In the genomic region with DNA sequence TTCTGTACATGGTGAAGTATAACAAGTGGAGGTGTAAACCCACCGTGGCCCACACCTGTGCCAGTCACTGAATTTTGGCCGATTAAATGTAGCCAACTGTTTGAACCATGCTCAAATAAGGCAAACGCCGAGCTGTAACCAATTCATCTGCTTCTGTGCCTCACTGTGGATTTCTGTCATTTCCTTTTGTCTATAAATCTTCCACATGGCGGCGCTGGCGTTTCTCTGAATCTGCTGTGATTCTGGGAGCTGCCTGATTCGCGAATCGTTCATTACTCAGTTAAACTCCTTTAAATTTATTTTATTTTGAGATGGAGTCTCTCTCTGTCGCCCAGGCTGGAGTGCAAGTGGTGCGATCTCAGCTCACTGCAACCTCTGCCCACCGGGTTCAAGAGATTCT, we compare ENCODE assay signal across 12 cellular contexts. TPM values are rescaled to one million over a fixed set of nuclear protein-coding genes. Genes with fewer than 3 reads are reported as not detected.
DNase-seq lines count a peak whose midpoint lies in the region; ATAC-seq, FAIRE-seq and TF ChIP-seq lines count a peak whose summit lies in the region.
"Had no signal": no experiment of that assay in that cellular context is flagged by ENCODE, and none has a peak within 500 bp of the region (broad histone marks: within the 10 kb centered on the region; RNA-seq: fewer than 3 reads in every experiment).

No MANE protein-coding gene starts in this region.

- no peak overlapping the region for H2BK15ac ChIP-seq in H1 (ENCODE audit: low read length)

- no peak overlapping the region for H4K91ac ChIP-seq in H1 (replicated peaks; ENCODE audit: insufficient read length, low read length)

- no peak overlapping the region for H2BK12ac ChIP-seq in H1 (ENCODE audit: low read depth, low read length)

- CTCF ChIA-PET in OCI-LY7 (lab: Charles Lee; ENCODE audit: unreplicated experiment) (no interaction called here), H1 (lab: Charles Lee; ENCODE audit: partially characterized antibody) (interaction anchor here (0.6 to 3.3 kb wide), 14 partner anchors 10 to 997 kb away, joined by 3 to 9 read pairs (median 4); no protein-coding TSS in a partner anchor)
- CTCF ChIA-PET in CD4-positive, alpha-beta memory T cell (lab: Charles Lee; ENCODE audit: partially characterized antibody), result no interaction called here

- TF ChIP-seq POLR2A in H1 (IDR thresholded peaks at IDR 0.05; ENCODE audit: control extremely low read depth in 1 of 2, low read depth in 2 of 2, low read length in 2 of 2), result no peak

- H2AFZ ChIP-seq in OCI-LY7 (ENCODE audit: low read length) (no peak overlapping the region), H1 (ENCODE audit: low read length) (no peak overlapping the region; the same call in 1 of the 2 replicates)

- H3K27ac Mint-ChIP-seq in CD4-positive, alpha-beta memory T cell, result no peak overlapping the region
- H3K27ac Mint-ChIP-seq: stimulated activated memory B cell treated with anti-CD40 and anti-IgM and Interleukin-4, amounts not matched to agents 10 μg/mL and 1 μg/mL and 100 μg/mL, for 72 hours had no signal

- no peaks in the 10 kb centered on the region for H3K9me3 ChIP-seq in OCI-LY7 (ENCODE audit: low read length)
- H3K9me3 ChIP-seq in H1 (ENCODE audit: insufficient read depth in 2 of 2, low read depth in 1 of 2, low read length in 1 of 2), result no peaks in the 10 kb centered on the region
- H3K9me3 ChIP-seq in CD4-positive, alpha-beta memory T cell (ENCODE audit: control insufficient read depth in 1 of 2, low read length in 2 of 2), result no peaks in the 10 kb centered on the region

- H3K4me3 ChIP-seq in OCI-LY7 (ENCODE audit: low read depth, low read length, poor library complexity, severe bottlenecking) (no peak overlapping the region), H1 (ENCODE audit: extremely low read depth in 1 of 4, insufficient read depth in 2 of 4, low read depth in 3 of 4, low read length in 4 of 4) (no peak overlapping the region)
- H3K4me3 ChIP-seq in CD4-positive, alpha-beta memory T cell (ENCODE audit: low read length in 2 of 2), result no peak overlapping the region
- H3K4me3 ChIP-seq: SK-N-MC had no signal

- POLR2A ChIA-PET in OCI-LY7 (lab: Charles Lee) (interaction anchor here (0.6 kb wide), 1 partner anchor 41 kb away, joined by 3 read pairs; no protein-coding TSS in a partner anchor), H1 (lab: Charles Lee; ENCODE audit: partially characterized antibody) (interaction anchor here (1.0 kb wide), 1 partner anchor 76 kb away, joined by 3 read pairs; no protein-coding TSS in a partner anchor)
- POLR2A ChIA-PET in CD4-positive, alpha-beta memory T cell (lab: Charles Lee; ENCODE audit: partially characterized antibody), result no interaction called here

- intact Hi-C loops in OCI-LY7 (cut with micrococcal nuclease; ENCODE audit: unreplicated experiment), result no loop called here
- intact Hi-C loops in CD4-positive, alpha-beta memory T cell (cut with micrococcal nuclease), result no loop called here

- H2BK5ac ChIP-seq in H1 (ENCODE audit: low read depth, low read length), result no peak overlapping the region

- H3K9ac ChIP-seq in H1 (replicated peaks in 1 of 4; ENCODE audit: extremely low read depth in 1 of 4, low read depth in 3 of 4, low read length in 3 of 4), result no peak overlapping the region

- H3K9me3 Mint-ChIP-seq in CD4-positive, alpha-beta memory T cell, result no peaks in the 10 kb centered on the region
- H3K9me3 Mint-ChIP-seq: central memory CD8-positive, alpha-beta T cell; stimulated activated memory B cell treated with anti-CD40 and anti-IgM and Interleukin-4, amounts not matched to agents 10 μg/mL and 1 μg/mL and 100 μg/mL, for 72 hours had no signal

- no peaks in the 10 kb centered on the region for H3K23me2 ChIP-seq in H1 (ENCODE audit: low read depth, low read length)

- H3K4ac ChIP-seq in H1 (replicated peaks; ENCODE audit: insufficient read length, low read depth, low read length), result no peak overlapping the region

- H3K4me1 Mint-ChIP-seq in CD4-positive, alpha-beta memory T cell, result no peaks in the 10 kb centered on the region
- H3K4me1 Mint-ChIP-seq: central memory CD8-positive, alpha-beta T cell; stimulated activated memory B cell treated with anti-CD40 and anti-IgM and Interleukin-4, amounts not matched to agents 10 μg/mL and 1 μg/mL and 100 μg/mL, for 72 hours had no signal

- no peaks in the 10 kb centered on the region for H3K36me3 Mint-ChIP-seq in CD4-positive, alpha-beta memory T cell
- H3K36me3 Mint-ChIP-seq: stimulated activated memory B cell treated with anti-CD40 and anti-IgM and Interleukin-4, amounts not matched to agents 10 μg/mL and 1 μg/mL and 100 μg/mL, for 72 hours had no signal

- H2AK5ac ChIP-seq in H1 (ENCODE audit: low read depth, low read length), result no peak overlapping the region

- H3K9me2 ChIP-seq in OCI-LY7 (ENCODE audit: insufficient read depth, low read length), result no peaks in the 10 kb centered on the region

- H4K20me1 ChIP-seq in OCI-LY7 (ENCODE audit: insufficient read depth, low read length) (no peaks in the 10 kb centered on the region), H1 (replicated peaks in 1 of 2; ENCODE audit: control insufficient read depth in 1 of 2, insufficient read depth in 2 of 2, low read length in 2 of 2) (no peaks in the 10 kb centered on the region)

- FAIRE-seq in H1 (lab: Jason Lieb, UNC), result peak; percentile 84

- no peak overlapping the region for H3K4me3 Mint-ChIP-seq in CD4-positive, alpha-beta memory T cell
- H3K4me3 Mint-ChIP-seq: central memory CD8-positive, alpha-beta T cell; stimulated activated memory B cell treated with anti-CD40 and anti-IgM and Interleukin-4, amounts not matched to agents 10 μg/mL and 1 μg/mL and 100 μg/mL, for 72 hours had no signal

- TF ChIP-seq EP300 in H1 (IDR thresholded peaks at IDR 0.05; ENCODE audit: borderline replicate concordance in 1 of 2, low read depth in 2 of 2, low read length in 2 of 2), result no peak

- no peak overlapping the region for H3K14ac ChIP-seq in H1 (ENCODE audit: insufficient read length)

- no TSS peak for BruUV-seq in OCI-LY7 (replicated peaks; lab: Mats Ljungman, UMichigan)

- no peak overlapping the region for H2BK20ac ChIP-seq in H1 (ENCODE audit: low read length)

- no peak overlapping the region for H2BK120ac ChIP-seq in H1 (replicated peaks; ENCODE audit: low read depth, low read length)

- H3K27ac ChIP-seq in OCI-LY7 (ENCODE audit: low read depth, low read length, poor library complexity, severe bottlenecking) (no peak overlapping the region), H1 (ENCODE audit: low read depth, low read length) (no peak overlapping the region)
- no peak overlapping the region for H3K27ac ChIP-seq in CD4-positive, alpha-beta memory T cell (ENCODE audit: low read depth, low read length)
- H3K27ac ChIP-seq: SK-N-MC had no signal

- H3K23ac ChIP-seq in H1 (ENCODE audit: insufficient read length), result no peak overlapping the region

- H4K8ac ChIP-seq in H1 (ENCODE audit: extremely low read depth, insufficient read depth, low read length), result no peak overlapping the region

- H4K5ac ChIP-seq in H1 (ENCODE audit: insufficient read length, low read depth, low read length), result no peak overlapping the region

- DNase-seq in activated T-cell treated with anti-CD3 and anti-CD28 coated beads for 48 hours (ENCODE audit: low read depth), result peak; percentile 17
- no peak for DNase-seq in activated T-cell treated with anti-CD3 and anti-CD28 coated beads, Interleukin-2, amount 50 U/mL, for 1 hour
- peak; percentile 16 for DNase-seq in OCI-LY7 (ENCODE audit: low spot score)
- peak; percentile 2 to 57 for DNase-seq in H1 (ENCODE audit: low read depth in 1 of 2, low spot score in 2 of 2)
- DNase-seq in stimulated activated CD4-positive, alpha-beta T cell treated with anti-CD3 and anti-CD28 coated beads, Interleukin-4, amount 100 ng/mL, for 24 hours, result peak; percentile 7
- no peak for DNase-seq in NCI-H1417 treated with DMSO at 0.1 percent for 48 hours (lab: John Stamatoyannopoulos, UW)
- no peak for DNase-seq in CD4-positive, alpha-beta memory T cell
- DNase-seq: Calu3 had no signal

- no peaks in the 10 kb centered on the region for H3K4me1 ChIP-seq in OCI-LY7 (ENCODE audit: insufficient read depth, low read length, poor library complexity, severe bottlenecking)
- H3K4me1 ChIP-seq in H1 (replicated peaks in 1 of 4; ENCODE audit: control insufficient read depth in 3 of 4, insufficient read depth in 4 of 4, low read length in 3 of 4), result no peaks in the 10 kb centered on the region; a peak in 1 of 7 replicates
- no peaks in the 10 kb centered on the region for H3K4me1 ChIP-seq in CD4-positive, alpha-beta memory T cell (ENCODE audit: insufficient read depth, low read length)

- no peaks in the 10 kb centered on the region for H3K27me3 ChIP-seq in H1 (replicated peaks in 1 of 4; ENCODE audit: control insufficient read depth in 3 of 4, extremely low read depth in 1 of 4, insufficient read depth in 3 of 4, low read length in 3 of 4)
- no peaks in the 10 kb centered on the region for H3K27me3 ChIP-seq in CD4-positive, alpha-beta memory T cell (ENCODE audit: insufficient read depth, low read length)

- TF ChIP-seq CTCF in OCI-LY7 (conservative IDR thresholded peaks at IDR 0.05; ENCODE audit: low read length), result peak; percentile 53
- peak; percentile 9 to 47 (median 41) for TF ChIP-seq CTCF in H1 (IDR thresholded peaks at IDR 0.05; ENCODE audit: control extremely low read depth in 1 of 3, insufficient read depth in 1 of 3, low read depth in 1 of 3, low read length in 3 of 3)

- WGBS in H1 (ENCODE audit: extremely low coverage in 1 of 2, insufficient coverage in 1 of 2, insufficient read length in 1 of 2, insufficient replicate concordance in 2 of 2, low coverage in 1 of 2, low lambda C conversion rate in 2 of 2, missing lambda C conversion rate in 1 of 2), 2 experiments, result 35% methylated on average over 8 of the region's 13 CpGs; no CpG with 5 or more reads in 1 of the 2 experiments

- H3K79me1 ChIP-seq in H1 (ENCODE audit: low read depth, low read length), result no peaks in the 10 kb centered on the region

- ATAC-seq in HG03025 (IDR thresholded peaks at IDR 0.05; ENCODE audit: low FRiP score, unreplicated experiment), result no peak
- ATAC-seq: stimulated activated memory B cell treated with anti-CD40 and anti-IgM and Interleukin-4, amounts not matched to agents 10 μg/mL and 1 μg/mL and 100 μg/mL, for 72 hours had no signal

- H3K18ac ChIP-seq in H1 (ENCODE audit: extremely low read depth, low read length), result no peak overlapping the region

- H3K27me3 Mint-ChIP-seq in CD4-positive, alpha-beta memory T cell, result peaks cover 0 to 2% of the 10 kb centered on the region in 2 donors

- H3K79me2 ChIP-seq in OCI-LY7 (ENCODE audit: insufficient read depth, low read depth, low read length) (no peaks in the 10 kb centered on the region), H1 (ENCODE audit: control insufficient read depth in 1 of 2, insufficient read depth in 2 of 2, low read length in 2 of 2) (no peaks in the 10 kb centered on the region)

- no peak overlapping the region for H3K56ac ChIP-seq in H1 (replicated peaks; ENCODE audit: insufficient read length, low read depth, low read length)

- peak; percentile 63 to 72 for TF ChIP-seq RAD21 in H1 (IDR thresholded peaks at IDR 0.05 in 1 of 2, conservative IDR thresholded peaks at IDR 0.05 in 1 of 2; ENCODE audit: low read depth in 2 of 2, low read length in 2 of 2)

- H3K4me2 ChIP-seq in OCI-LY7 (ENCODE audit: low read length) (no peak overlapping the region), H1 (ENCODE audit: insufficient read depth in 1 of 2, low read depth in 2 of 2, low read length in 2 of 2) (no peak overlapping the region)

- H3K36me3 ChIP-seq in OCI-LY7 (ENCODE audit: insufficient read depth, low read length), result no peaks in the 10 kb centered on the region
- no peaks in the 10 kb centered on the region for H3K36me3 ChIP-seq in H1 (ENCODE audit: control insufficient read depth in 2 of 4, insufficient read depth in 4 of 4, low read length in 3 of 4)
- H3K36me3 ChIP-seq in CD4-positive, alpha-beta memory T cell (ENCODE audit: insufficient read depth, low read length), result no peaks in the 10 kb centered on the region

RNA-seq across cellular contexts. Expression of a gene that starts 19.2 kb away (rescaled TPM):
- not detected in 2 replicates for total RNA-seq in OCI-LY7 (2014; rRNA removed; shearing (Covaris generic))
- not detected in 2 replicates for total RNA-seq in OCI-LY7 (2022)
- total RNA-seq in H1 (2021; fragmentation: NEBNext Ultra II Directional; extraction: Animal tissue kit (Norgen Biotek cat#: 25700)), result not detected in 2 replicates
- polyA plus RNA-seq in H1 (2011; rRNA removed), result not detected in 2 replicates
- polyA plus RNA-seq in H1 (2011; cell fraction: cytosol; rRNA removed), result not detected
- polyA plus RNA-seq in H1 (2011; cell fraction: nucleus; rRNA removed), result not detected
- 0.19 to 0.25 TPM (median 0.24 TPM) in 4 replicates for polyA plus RNA-seq in H1 (2012, experiment 1 of 2)
- not detected for polyA plus RNA-seq in H1 (2012, experiment 2 of 2)
- not detected for polyA plus RNA-seq in H1 (2013, experiment 1 of 2)
- polyA plus RNA-seq in H1 (2013, experiment 2 of 2), result not detected
- polyA minus RNA-seq in H1 (2011; rRNA and poly(A)+ RNA removed), result not detected in 2 replicates
- polyA minus RNA-seq in H1 (2011; cell fraction: cytosol; rRNA and poly(A)+ RNA removed), result not detected
- polyA minus RNA-seq in H1 (2011; cell fraction: nucleus; rRNA and poly(A)+ RNA removed), result not detected
- not detected for total RNA-seq in CD4-positive, alpha-beta memory T cell
- not detected for polyA plus RNA-seq in CD4-positive, alpha-beta memory T cell
- total RNA-seq: Calu3 had no signal

Comparison
In these comparisons a context has a peak if more than half of its experiments do, and no peak if none do; other contexts are left out.
1. DNase-seq: peak in activated T-cell treated with anti-CD3 and anti-CD28 coated beads for 48 hours (single experiment), OCI-LY7 (single experiment), H1 (2 of 2) and stimulated activated CD4-positive, alpha-beta T cell treated with anti-CD3 and anti-CD28 coated beads, Interleukin-4, amount 100 ng/mL, for 24 hours (single experiment); none in activated T-cell treated with anti-CD3 and anti-CD28 coated beads, Interleukin-2, amount 50 U/mL, for 1 hour (single experiment), NCI-H1417 treated with DMSO at 0.1 percent for 48 hours (single experiment) and CD4-positive, alpha-beta memory T cell (0 of 5).